8 cellular contexts compared by ENCODE assay signal in the genomic region with DNA sequence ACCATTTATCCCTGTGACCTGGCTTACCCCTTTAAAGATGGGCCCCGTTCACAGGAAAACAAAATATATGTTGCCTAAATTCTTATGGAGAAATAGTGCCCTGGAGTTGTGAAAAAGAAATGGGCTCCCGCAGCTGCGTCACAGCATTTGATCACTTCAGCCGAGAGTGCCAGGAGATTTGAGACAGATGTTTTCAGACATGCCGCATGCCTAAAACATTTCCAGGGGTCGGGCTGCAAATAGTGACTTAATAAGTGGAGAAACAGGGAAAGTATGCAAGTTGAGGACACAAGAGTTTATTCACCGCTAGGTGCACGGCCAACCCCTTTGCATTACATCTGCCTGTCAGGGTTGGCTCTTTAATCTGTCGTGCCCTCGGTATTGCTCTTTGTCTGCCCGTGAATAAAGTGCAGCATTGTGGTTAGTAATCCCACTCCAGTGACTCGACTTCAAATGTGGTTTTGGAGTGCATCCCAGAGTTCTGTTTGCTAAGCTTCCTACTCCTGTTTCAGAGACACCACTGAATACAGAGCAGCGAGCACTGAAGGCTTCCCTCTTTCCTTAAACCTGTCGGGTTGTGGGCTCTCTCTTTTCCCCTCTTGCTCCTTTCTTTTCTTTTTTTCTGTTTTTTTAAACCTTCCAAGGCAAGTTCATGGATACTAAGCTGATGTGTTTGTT.
DNase-seq lines count a peak whose midpoint lies in the region; ATAC-seq and TF ChIP-seq lines count a peak whose summit lies in the region.

No MANE protein-coding gene starts in this region.

- TF ChIP-seq CTCF in osteoblast (IDR thresholded peaks at IDR 0.05; ENCODE audit: extremely low read depth, low read depth, low read length), result peak; percentile 41

- H3K4me2 ChIP-seq in osteoblast (ENCODE audit: insufficient read depth, low read length), result peak overlapping the region; percentile 75

- H3K36me3 ChIP-seq in osteoblast (ENCODE audit: insufficient read depth, low read length), result peaks cover 7% of the 10 kb centered on the region

- H3K4me3 ChIP-seq in osteoblast (ENCODE audit: insufficient read depth, low read length), result peak overlapping the region; percentile 78

- H4K20me1 ChIP-seq in osteoblast (ENCODE audit: insufficient read depth, low read length), result no peaks in the 10 kb centered on the region

- H3K27me3 ChIP-seq in osteoblast (ENCODE audit: insufficient read depth, low read length), result no peaks in the 10 kb centered on the region

- ATAC-seq in HG02759 (IDR thresholded peaks at IDR 0.05; ENCODE audit: unreplicated experiment), result no peak

- H3K79me2 ChIP-seq in osteoblast (ENCODE audit: insufficient read depth, low read length), result peaks cover 33% of the 10 kb centered on the region

- DNase-seq in GM04503 (ENCODE audit: low read depth), result peak; percentile 93
- DNase-seq in RKO (ENCODE audit: low spot score), result peak; percentile 39
- peak; percentile 99 for DNase-seq in fibroblast of peridontal ligament (ENCODE audit: extremely low read depth)
- DNase-seq in osteoblast (ENCODE audit: insufficient read length, low spot score, missing footprints), result peak; percentile 82
- no peak for DNase-seq in NCI-H510A (lab: John Stamatoyannopoulos, UW)
- no peak for DNase-seq in UCSD-AML1 (lab: John Stamatoyannopoulos, UW; ENCODE audit: unreplicated experiment)
- DNase-seq in 8988T, result no peak

- H3K27ac ChIP-seq in osteoblast (ENCODE audit: low read depth, low read length), result peak overlapping the region; percentile 96

- peak overlapping the region; percentile 45 for H2AFZ ChIP-seq in osteoblast (ENCODE audit: low read length)

- H3K9me3 ChIP-seq in osteoblast (ENCODE audit: low read depth, low read length), result no peaks in the 10 kb centered on the region

- peaks cover 61% of the 10 kb centered on the region for H3K4me1 ChIP-seq in osteoblast (ENCODE audit: insufficient read depth, low read length)

Comparison
In these comparisons a context has a peak if more than half of its experiments do, and no peak if none do; other contexts are left out.
1. DNase-seq: peak in GM04503 (single experiment), RKO (single experiment), fibroblast of peridontal ligament (single experiment) and osteoblast (single experiment); none in NCI-H510A (single experiment), UCSD-AML1 (single experiment) and 8988T (single experiment).